ENCODE assay signal across 8 cellular contexts in genomic region chr2:225040862-225041209, GRCh38. TPM values are rescaled to one million over a fixed set of nuclear protein-coding genes. Genes with fewer than 3 reads are reported as not detected.
DNase-seq lines count a peak whose midpoint lies in the region; ATAC-seq and TF ChIP-seq lines count a peak whose summit lies in the region.

No MANE protein-coding gene starts in this region.

- H3K9me3 ChIP-seq in OCI-LY1 (ENCODE audit: low read length), result no peaks in the 10 kb centered on the region

- peaks cover 11% of the 10 kb centered on the region for H3K27me3 Mint-ChIP-seq in stimulated activated naive CD8-positive, alpha-beta T cell treated with anti-CD3 and anti-CD28 coated beads, Interleukin-15, Interleukin-2, amounts not matched to agents 100 ng/mL and 50 ng/mL, for 24 hours

- TF ChIP-seq CTCF in GM10248 (IDR thresholded peaks at IDR 0.05; ENCODE audit: control extremely low read depth, extremely low read depth, low read depth, missing control alignments) (no peak), OCI-LY1 (IDR thresholded peaks at IDR 0.05; ENCODE audit: low read length) (no peak), astrocyte of the spinal cord (IDR thresholded peaks at IDR 0.05; ENCODE audit: low read depth, low read length) (no peak), lower leg skin (IDR thresholded peaks at IDR 0.05) (no peak)

- H3K79me2 ChIP-seq in OCI-LY1 (ENCODE audit: insufficient read depth, low read length), result no peaks in the 10 kb centered on the region

- peak overlapping the region; percentile 94 for H3K4me3 Mint-ChIP-seq in stimulated activated naive CD8-positive, alpha-beta T cell treated with anti-CD3 and anti-CD28 coated beads, Interleukin-15, Interleukin-2, amounts not matched to agents 100 ng/mL and 50 ng/mL, for 24 hours

- CTCF ChIA-PET in GM10248 (lab: Yijun Ruan, JAX), result interaction anchor here (0.7 to 2.9 kb wide), 5 partner anchors 12 to 81 kb away, joined by 3 to 18 read pairs (median 4); no protein-coding TSS in a partner anchor

- no peak overlapping the region for H3K27ac ChIP-seq in OCI-LY1 (ENCODE audit: low read depth, low read length, poor library complexity, severe bottlenecking)

- peaks cover 64% of the 10 kb centered on the region for H3K4me1 Mint-ChIP-seq in stimulated activated naive CD8-positive, alpha-beta T cell treated with anti-CD3 and anti-CD28 coated beads, Interleukin-15, Interleukin-2, amounts not matched to agents 100 ng/mL and 50 ng/mL, for 24 hours (ENCODE audit: low read depth)

- no peak for ATAC-seq in esophagus mucosa

- peaks cover 29% of the 10 kb centered on the region for H3K36me3 Mint-ChIP-seq in stimulated activated naive CD8-positive, alpha-beta T cell treated with anti-CD3 and anti-CD28 coated beads, Interleukin-15, Interleukin-2, amounts not matched to agents 100 ng/mL and 50 ng/mL, for 24 hours (ENCODE audit: low read depth)

- H2AFZ ChIP-seq in OCI-LY1 (ENCODE audit: low read length), result no peak overlapping the region

- H3K9ac ChIP-seq in OCI-LY1 (ENCODE audit: low read length), result no peak overlapping the region

- intact Hi-C loops in lower leg skin (cut with DNase I; ENCODE audit: low total_unique reads), result no loop called here

- POLR2A ChIA-PET in GM10248 (lab: Yijun Ruan, JAX), result no interaction called here

- no peak for TF ChIP-seq POLR2A in lower leg skin (IDR thresholded peaks at IDR 0.05)

- peak overlapping the region; percentile 99 for H3K27ac Mint-ChIP-seq in stimulated activated naive CD8-positive, alpha-beta T cell treated with anti-CD3 and anti-CD28 coated beads, Interleukin-15, Interleukin-2, amounts not matched to agents 100 ng/mL and 50 ng/mL, for 24 hours

- 2 to 3% methylated on average over 9 of the region's 9 CpGs for WGBS in lower leg skin, 2 donors

- H3K4me2 ChIP-seq in OCI-LY1 (ENCODE audit: low read length), result peak overlapping the region; percentile 39; the same call in 1 of the 2 replicates

- no peaks in the 10 kb centered on the region; the same call in 1 of the 2 replicates for H3K27me3 ChIP-seq in OCI-LY1 (ENCODE audit: insufficient read depth, low read length)

- no peaks in the 10 kb centered on the region for H3K9me3 Mint-ChIP-seq in stimulated activated naive CD8-positive, alpha-beta T cell treated with anti-CD3 and anti-CD28 coated beads, Interleukin-15, Interleukin-2, amounts not matched to agents 100 ng/mL and 50 ng/mL, for 24 hours

- H3K4me3 ChIP-seq in OCI-LY1 (ENCODE audit: low read depth, low read length, poor library complexity, severe bottlenecking) (no peak overlapping the region), astrocyte of the spinal cord (ENCODE audit: low read depth, low read length) (peak overlapping the region; percentile 62), lower leg skin (ENCODE audit: low read depth, poor library complexity, severe bottlenecking) (peak overlapping the region; percentile 35)

- peak; percentile 24 for DNase-seq in GM10248 (ENCODE audit: extremely low spot score)
- peak; percentile 40 for DNase-seq in HCEC 1CT
- peak; percentile 23 for DNase-seq in astrocyte of the spinal cord (ENCODE audit: low read depth, low spot score)
- no peak for DNase-seq in lower leg skin (ENCODE audit: low spot score in 2 of 2)
- DNase-seq in HPDE6-E6E7 (ENCODE audit: extremely low spot score), result no peak

- H3K36me3 ChIP-seq in OCI-LY1 (ENCODE audit: insufficient read depth, low read length), result no peaks in the 10 kb centered on the region

- H3K4me1 ChIP-seq in OCI-LY1 (ENCODE audit: insufficient read depth, low read length, severe bottlenecking), result no peaks in the 10 kb centered on the region

- no peaks in the 10 kb centered on the region for H4K20me1 ChIP-seq in OCI-LY1 (ENCODE audit: insufficient read depth, low read length)

- no peaks in the 10 kb centered on the region for H3K9me2 ChIP-seq in OCI-LY1 (ENCODE audit: low read depth, low read length)

- H3F3A ChIP-seq in OCI-LY1 (ENCODE audit: insufficient read depth, low read length), result no peaks in the 10 kb centered on the region

- in situ Hi-C loops in astrocyte of the spinal cord (cut with HindIII; ENCODE audit: low sequenced_read_pairs), result no loop called here

RNA-seq across cellular contexts. Expression of gene DOCK10, which starts 1.4 kb away (rescaled TPM):
- total RNA-seq in lower leg skin (10 to 100 TPM in 3 of 4 donors, 1 to 10 TPM in 1; 6.2 to 16.5 (median 14.0) TPM), esophagus mucosa (6.7 TPM)

Comparison
In these comparisons a context has a peak if more than half of its experiments do, and no peak if none do; other contexts are left out.
1. DNase-seq: peak in GM10248 (single experiment), HCEC 1CT (single experiment) and astrocyte of the spinal cord (single experiment); none in lower leg skin (0 of 2) and HPDE6-E6E7 (single experiment).